16 cellular contexts compared by ENCODE assay signal in genomic region chr3:113216393-113216792, GRCh38. TPM values are rescaled to one million over a fixed set of nuclear protein-coding genes. Genes with fewer than 3 reads are reported as not detected.
"Had no signal": no experiment of that assay in that cellular context is flagged by ENCODE, and none has a peak within 500 bp of the region (broad histone marks: within the 10 kb centered on the region; RNA-seq: fewer than 3 reads in every experiment).

No MANE protein-coding gene starts in this region.

- H3K27ac ChIP-seq: cardiac muscle cell, epithelial cell of prostate, heart right ventricle, right atrium auricular region had no signal

- H3K27me3 ChIP-seq: cardiac muscle cell, right atrium auricular region had no signal

- H3K9me3 ChIP-seq: heart right ventricle, right atrium auricular region had no signal

- H3K36me3 Mint-ChIP-seq: naive thymus-derived CD8-positive, alpha-beta T cell had no signal

- H3K27ac Mint-ChIP-seq: activated naive CD4-positive, alpha-beta T cell treated with anti-CD3 and anti-CD28 coated beads for 36 hours; dendritic cell treated with granulocyte-macrophage colony-stimulating factor and Interleukin-4, amounts not matched to agents 40 ng/mL and 50 ng/mL, for 4 days; immature natural killer cell; progenitor cell of endocrine pancreas; T-helper 2 cell treated with Interferon-gamma antibody and Interleukin-4, amounts not matched to agents 5 μg/mL and 100 μg/mL, for 36 hours had no signal

- H3K36me3 ChIP-seq: cardiac muscle cell, right atrium auricular region had no signal

- ATAC-seq: heart right ventricle; left ventricle myocardium superior; naive thymus-derived CD8-positive, alpha-beta T cell; stimulated activated naive CD8-positive, alpha-beta T cell treated with anti-CD3 and anti-CD28 coated beads, Interleukin-15, Interleukin-2, amounts not matched to agents 100 U/mL and 50 U/mL, for 24 hours had no signal

- H3K9me3 Mint-ChIP-seq: activated naive CD4-positive, alpha-beta T cell treated with anti-CD3 and anti-CD28 coated beads for 36 hours; dendritic cell treated with granulocyte-macrophage colony-stimulating factor and Interleukin-4, amounts not matched to agents 40 ng/mL and 50 ng/mL, for 4 days; immature natural killer cell; naive thymus-derived CD8-positive, alpha-beta T cell; T-helper 2 cell treated with Interferon-gamma antibody and Interleukin-4, amounts not matched to agents 5 μg/mL and 100 μg/mL, for 36 hours had no signal

- H3K4me3 Mint-ChIP-seq: activated naive CD4-positive, alpha-beta T cell treated with anti-CD3 and anti-CD28 coated beads for 36 hours; dendritic cell treated with granulocyte-macrophage colony-stimulating factor and Interleukin-4, amounts not matched to agents 40 ng/mL and 50 ng/mL, for 4 days; immature natural killer cell; naive thymus-derived CD8-positive, alpha-beta T cell; T-helper 2 cell treated with Interferon-gamma antibody and Interleukin-4, amounts not matched to agents 5 μg/mL and 100 μg/mL, for 36 hours had no signal

- H3K4me3 ChIP-seq: cardiac muscle cell, heart right ventricle, right atrium auricular region had no signal

- DNase-seq: activated CD4-positive, alpha-beta T cell treated with anti-CD3 and anti-CD28 coated beads, Interleukin-2, amount 50 U/mL, for 48 hours; activated naive CD4-positive, alpha-beta T cell treated with anti-CD3 and anti-CD28 coated beads for 36 hours; heart right ventricle; immature natural killer cell; left ventricle myocardium superior; naive thymus-derived CD8-positive, alpha-beta T cell; nucleus accumbens; stimulated activated naive CD8-positive, alpha-beta T cell treated with anti-CD3 and anti-CD28 coated beads, Interleukin-15, Interleukin-2, amounts not matched to agents 100 U/mL and 50 U/mL, for 24 hours; SW 1271; trophoblast cell had no signal

RNA-seq across cellular contexts. Expression of gene BOC, which starts 5.0 kb away (rescaled TPM):
- total RNA-seq: naive thymus-derived CD8-positive, alpha-beta T cell had no signal
- polyA plus RNA-seq: immature natural killer cell; naive thymus-derived CD8-positive, alpha-beta T cell had no signal
